1 cellular context compared by ENCODE assay signal in genomic region chr4:129095811-129096454, GRCh38.
TF ChIP-seq lines count a peak whose summit lies in the region.

Gene C4orf33 (plus strand): TSS chr4:129096152. CDS start chr4:129102611, 6,459 bp downstream.

TF ChIP-seq in K562, 482 proteins besides CTCF, POLR2A, EP300 and RAD21 (continued from another document and continues in another):
- no peak for TF ChIP-seq PATZ1 (CRISPR knock-in tag; IDR thresholded peaks at IDR 0.05; ENCODE audit: borderline replicate concordance)
- peak; percentile 55 for TF ChIP-seq TAF1 (IDR thresholded peaks at IDR 0.05; ENCODE audit: control insufficient read depth, extremely low read depth, insufficient read depth, low read length, severe bottlenecking)
- TF ChIP-seq TCFL5 (CRISPR knock-in tag; conservative IDR thresholded peaks at IDR 0.05), result no peak
- TF ChIP-seq RBM15 (IDR thresholded peaks at IDR 0.05; ENCODE audit: insufficient read depth, low read length), result no peak
- no peak for TF ChIP-seq HES1 (IDR thresholded peaks at IDR 0.05; ENCODE audit: low read depth)
- TF ChIP-seq CUX1 (CRISPR knock-in tag; IDR thresholded peaks at IDR 0.05), result no peak
- TF ChIP-seq ZNF280B (CRISPR knock-in tag; IDR thresholded peaks at IDR 0.05), result no peak
- TF ChIP-seq DPF2 (IDR thresholded peaks at IDR 0.05), result peak; percentile 79
- TF ChIP-seq HMG20B (CRISPR knock-in tag; IDR thresholded peaks at IDR 0.05), result no peak
- TF ChIP-seq ZFX (CRISPR knock-in tag; IDR thresholded peaks at IDR 0.05), result no peak
- TF ChIP-seq ZNF511 (CRISPR knock-in tag; IDR thresholded peaks at IDR 0.05), result no peak
- TF ChIP-seq ZHX1 (conservative IDR thresholded peaks at IDR 0.05; ENCODE audit: low read length), result no peak
- no peak for TF ChIP-seq ZNF143 (CRISPR knock-in tag; IDR thresholded peaks at IDR 0.05)
- TF ChIP-seq YY1 (IDR thresholded peaks at IDR 0.05; ENCODE audit: borderline replicate concordance in 1 of 3, control insufficient read depth in 1 of 3, extremely low read depth in 1 of 3, insufficient read depth in 3 of 3, insufficient read length in 1 of 3, insufficient replicate concordance in 2 of 3, low read depth in 1 of 3, low read length in 2 of 3), result no peak
- TF ChIP-seq ATF4 (CRISPR knock-in tag; IDR thresholded peaks at IDR 0.05), result no peak
- no peak for TF ChIP-seq ZBTB8A (IDR thresholded peaks at IDR 0.05; ENCODE audit: partially characterized antibody)
- no peak for TF ChIP-seq ATF7 (IDR thresholded peaks at IDR 0.05)
- TF ChIP-seq ZNF124 (CRISPR knock-in tag; IDR thresholded peaks at IDR 0.05), result no peak
- TF ChIP-seq AFF4 (CRISPR knock-in tag; IDR thresholded peaks at IDR 0.05), result no peak
- TF ChIP-seq HSF4 (CRISPR knock-in tag; IDR thresholded peaks at IDR 0.05; ENCODE audit: borderline replicate concordance), result no peak
- no peak for TF ChIP-seq NR4A1 (CRISPR knock-in tag; IDR thresholded peaks at IDR 0.05)
- no peak for TF ChIP-seq NR4A1 (tag; IDR thresholded peaks at IDR 0.05)
- no peak for TF ChIP-seq ZNF146 (CRISPR knock-in tag; IDR thresholded peaks at IDR 0.05; ENCODE audit: unreplicated experiment)
- no peak for TF ChIP-seq ZNF778 (CRISPR knock-in tag; IDR thresholded peaks at IDR 0.05)
- no peak for TF ChIP-seq YBX1 (IDR thresholded peaks at IDR 0.05)
- TF ChIP-seq ADNP (tag; IDR thresholded peaks at IDR 0.05), result no peak
- TF ChIP-seq SP2 (IDR thresholded peaks at IDR 0.05; ENCODE audit: extremely low read depth, low read depth, low read length, poor library complexity, severe bottlenecking), result no peak
- TF ChIP-seq AFF1 (IDR thresholded peaks at IDR 0.05; ENCODE audit: low read depth in 1 of 2, partially characterized antibody in 2 of 2), result no peak
- no peak for TF ChIP-seq CGGBP1 (CRISPR knock-in tag; IDR thresholded peaks at IDR 0.05)
- no peak for TF ChIP-seq KLF13 (tag; IDR thresholded peaks at IDR 0.05; ENCODE audit: borderline replicate concordance, low read depth)
- no peak for TF ChIP-seq NFE2L1 (tag; IDR thresholded peaks at IDR 0.05; ENCODE audit: borderline replicate concordance, low read depth)
- no peak for TF ChIP-seq TBP (optimal IDR thresholded peaks at IDR 0.05; ENCODE audit: low read depth, low read length)
- TF ChIP-seq CREB1 (IDR thresholded peaks at IDR 0.05), result no peak
- no peak for TF ChIP-seq CREB1 (CRISPR knock-in tag; IDR thresholded peaks at IDR 0.05)
- no peak for TF ChIP-seq SREBF2 (CRISPR knock-in tag; IDR thresholded peaks at IDR 0.05)
- peak; percentile 65 for TF ChIP-seq EP400 (IDR thresholded peaks at IDR 0.05)
- no peak for TF ChIP-seq JUND (IDR thresholded peaks at IDR 0.05; ENCODE audit: borderline replicate concordance, low read depth, low read length)
- peak; percentile 27; the same call in 1 of the 3 replicates for TF ChIP-seq JUND (tag; IDR thresholded peaks at IDR 0.05; ENCODE audit: borderline replicate concordance, low read depth, low read length)
- no peak for TF ChIP-seq ZNF445 (CRISPR knock-in tag; IDR thresholded peaks at IDR 0.05; ENCODE audit: low read depth)
